12 cellular contexts compared by ENCODE assay signal in the genomic region with DNA sequence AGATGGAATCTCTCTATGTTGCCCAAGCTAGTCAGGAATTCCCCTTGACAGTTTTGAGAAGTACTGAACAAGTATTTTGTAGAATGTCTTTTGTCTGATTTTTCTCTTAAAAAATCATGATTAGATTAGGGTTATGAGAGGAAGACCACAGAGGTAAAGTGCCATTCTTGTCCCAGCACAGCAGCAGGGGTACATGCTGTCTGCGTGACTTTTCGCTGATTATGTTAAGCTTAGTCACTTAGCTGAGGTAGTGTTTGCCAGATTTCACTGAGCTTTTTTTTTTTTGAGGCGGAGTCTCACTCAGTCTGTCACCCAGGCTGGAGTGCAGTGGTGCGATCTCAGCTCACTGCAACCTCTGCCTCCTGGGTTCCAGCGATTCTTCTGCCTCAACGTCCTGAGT. TPM values are rescaled to one million over a fixed set of nuclear protein-coding genes. Genes with fewer than 3 reads are reported as not detected.
DNase-seq lines count a peak whose midpoint lies in the region; ATAC-seq and TF ChIP-seq lines count a peak whose summit lies in the region.
"Had no signal": no experiment of that assay in that cellular context is flagged by ENCODE, and none has a peak within 500 bp of the region (broad histone marks: within the 10 kb centered on the region; RNA-seq: fewer than 3 reads in every experiment).

No MANE protein-coding gene starts in this region.

- peak overlapping the region; percentile 21 for H3K4me3 Mint-ChIP-seq in activated CD4-positive, alpha-beta T cell treated with anti-CD3 and anti-CD28 coated beads, Interleukin-2, amount 10 ng/mL, durations not matched to agents 24 days and 14 days
- peak overlapping the region; percentile 48 to 85 (median 72) for H3K4me3 Mint-ChIP-seq in naive B cell
- no peak overlapping the region for H3K4me3 Mint-ChIP-seq in glutamatergic neuron (ENCODE audit: unreplicated experiment)
- H3K4me3 Mint-ChIP-seq: activated T-helper 1 cell treated with anti-CD3 and anti-CD28 coated beads, Interleukin-12 subunit alpha, Interleukin-12 subunit beta, Interleukin-2, Interleukin-4 antibody, amounts not matched to agents 30 ng/mL and 10 ng/mL and 1 ng/mL, durations not matched to agents 14 hours and 24 hours and 36 hours; immature natural killer cell had no signal

- ATAC-seq in naive B cell (ENCODE audit: low read depth in 2 of 2) (peak; percentile 17 to 22), HG03025 (IDR thresholded peaks at IDR 0.05; ENCODE audit: low FRiP score, unreplicated experiment) (no peak)

- peak overlapping the region; percentile 51 for H3K27ac Mint-ChIP-seq in activated CD4-positive, alpha-beta T cell treated with anti-CD3 and anti-CD28 coated beads, Interleukin-2, amount 10 ng/mL, durations not matched to agents 24 days and 14 days
- H3K27ac Mint-ChIP-seq in naive B cell (peak overlapping the region; percentile 96 to 99 (median 98)), glutamatergic neuron (ENCODE audit: unreplicated experiment) (no peak overlapping the region)
- H3K27ac Mint-ChIP-seq: activated T-helper 1 cell treated with anti-CD3 and anti-CD28 coated beads, Interleukin-12 subunit alpha, Interleukin-12 subunit beta, Interleukin-2, Interleukin-4 antibody, amounts not matched to agents 30 ng/mL and 10 ng/mL and 1 ng/mL, durations not matched to agents 14 hours and 24 hours and 36 hours; immature natural killer cell had no signal

- H3K36me3 Mint-ChIP-seq in activated CD4-positive, alpha-beta T cell treated with anti-CD3 and anti-CD28 coated beads, Interleukin-2, amount 10 ng/mL, durations not matched to agents 24 days and 14 days (ENCODE audit: low read depth) = no peaks in the 10 kb centered on the region
- H3K36me3 Mint-ChIP-seq in naive B cell (no peaks in the 10 kb centered on the region), glutamatergic neuron (ENCODE audit: unreplicated experiment) (no peaks in the 10 kb centered on the region)

- intact Hi-C loops in activated CD4-positive, alpha-beta T cell treated with anti-CD3 and anti-CD28 coated beads, Interleukin-2, amount 10 ng/mL, durations not matched to agents 24 days and 14 days (cut with micrococcal nuclease) = loop anchor here (5.0 to 10.0 kb wide), 3 partner anchors 56 to 251 kb away; no protein-coding TSS in a partner anchor

- no peak for TF ChIP-seq CTCF in glutamatergic neuron (IDR thresholded peaks at IDR 0.05; ENCODE audit: partially characterized antibody, unreplicated experiment)

- DNase-seq in activated CD4-positive, alpha-beta T cell treated with anti-CD3 and anti-CD28 coated beads, Interleukin-2, amount 10 ng/mL, durations not matched to agents 24 days and 14 days = peak; percentile 66
- DNase-seq in activated CD4-positive, alpha-beta T cell treated with anti-CD3 and anti-CD28 coated beads for 1 hour = no peak
- DNase-seq in LHCN-M2 (ENCODE audit: low read depth) = peak; percentile 60
- peak; percentile 60 for DNase-seq in astrocyte of the hippocampus (ENCODE audit: low read depth, low spot score)
- no peak for DNase-seq in naive B cell
- DNase-seq in NCI-H146 (lab: John Stamatoyannopoulos, UW) = no peak
- DNase-seq in glutamatergic neuron = no peak
- DNase-seq: immature natural killer cell, KG1, NCI-H446 treated with DMSO at 0.1 percent for 48 hours had no signal

- H3K9me3 Mint-ChIP-seq in activated CD4-positive, alpha-beta T cell treated with anti-CD3 and anti-CD28 coated beads, Interleukin-2, amount 10 ng/mL, durations not matched to agents 24 days and 14 days = no peaks in the 10 kb centered on the region
- H3K9me3 Mint-ChIP-seq in naive B cell = no peaks in the 10 kb centered on the region
- no peaks in the 10 kb centered on the region for H3K9me3 Mint-ChIP-seq in glutamatergic neuron (ENCODE audit: unreplicated experiment)
- H3K9me3 Mint-ChIP-seq: activated T-helper 1 cell treated with anti-CD3 and anti-CD28 coated beads, Interleukin-12 subunit alpha, Interleukin-12 subunit beta, Interleukin-2, Interleukin-4 antibody, amounts not matched to agents 30 ng/mL and 10 ng/mL and 1 ng/mL, durations not matched to agents 14 hours and 24 hours and 36 hours; immature natural killer cell had no signal

- no peaks in the 10 kb centered on the region for H3K27me3 Mint-ChIP-seq in activated CD4-positive, alpha-beta T cell treated with anti-CD3 and anti-CD28 coated beads, Interleukin-2, amount 10 ng/mL, durations not matched to agents 24 days and 14 days
- H3K27me3 Mint-ChIP-seq in naive B cell (no peaks in the 10 kb centered on the region), glutamatergic neuron (ENCODE audit: unreplicated experiment) (no peaks in the 10 kb centered on the region)

- H3K4me1 Mint-ChIP-seq in activated CD4-positive, alpha-beta T cell treated with anti-CD3 and anti-CD28 coated beads, Interleukin-2, amount 10 ng/mL, durations not matched to agents 24 days and 14 days = peaks cover 31% of the 10 kb centered on the region
- H3K4me1 Mint-ChIP-seq in naive B cell (peaks cover 40 to 88% (median 65%) of the 10 kb centered on the region in 3 donors), glutamatergic neuron (ENCODE audit: low read depth, unreplicated experiment) (no peaks in the 10 kb centered on the region)

RNA-seq across cellular contexts. Expression of gene NUP160, which starts 13.6 kb away (rescaled TPM):
- 102 and 104 TPM in 2 replicates for total RNA-seq in activated CD4-positive, alpha-beta T cell treated with anti-CD3 and anti-CD28 coated beads, Interleukin-2, amount 10 ng/mL, durations not matched to agents 24 days and 14 days
- 13.9 and 18.5 TPM in 2 replicates for total RNA-seq in LHCN-M2 (2014; rRNA removed)
- 8.2 TPM for polyA plus RNA-seq in LHCN-M2 (2012)
- polyA plus RNA-seq in naive B cell (ENCODE audit: low read depth in 6 of 6) = 10 to 100 TPM; 25.7 to 57.4 (median 38.5) TPM
- 56.2 TPM for total RNA-seq in glutamatergic neuron (ENCODE audit: unreplicated experiment)

Comparison
In these comparisons a context has a peak if more than half of its experiments do, and no peak if none do; other contexts are left out.
1. DNase-seq: peak in activated CD4-positive, alpha-beta T cell treated with anti-CD3 and anti-CD28 coated beads, Interleukin-2, amount 10 ng/mL, durations not matched to agents 24 days and 14 days (single experiment), LHCN-M2 (single experiment) and astrocyte of the hippocampus (single experiment); none in activated CD4-positive, alpha-beta T cell treated with anti-CD3 and anti-CD28 coated beads for 1 hour (single experiment), naive B cell (single experiment), NCI-H146 (single experiment) and glutamatergic neuron (single experiment).